14 cellular contexts compared by ENCODE assay signal in genomic region chr11:1245717-1246116, GRCh38. TPM values are rescaled to one million over a fixed set of nuclear protein-coding genes. Genes with fewer than 3 reads are reported as not detected.
"Had no signal": no experiment of that assay in that cellular context is flagged by ENCODE, and none has a peak within 500 bp of the region (broad histone marks: within the 10 kb centered on the region; RNA-seq: fewer than 3 reads in every experiment).

No MANE protein-coding gene starts in this region.

RNA-seq across cellular contexts. Expression of gene MUC5B, which starts 22.9 kb away (rescaled TPM):
- total RNA-seq: activated B cell treated with CpG ODN at 0.5 μM for 24 hours; activated CD4-positive, alpha-beta memory T cell treated with anti-CD3 and anti-CD28 coated beads for 36 hours; activated CD4-positive, alpha-beta T cell treated with anti-CD3 and anti-CD28 coated beads, Interleukin-2, amount 10 ng/mL, durations not matched to agents 24 days and 14 days; activated CD8-positive, alpha-beta memory T cell treated with anti-CD3 and anti-CD28 coated beads for 36 hours; activated CD8-positive, alpha-beta T cell treated with anti-CD3 and anti-CD28 coated beads for 36 hours; activated naive CD4-positive, alpha-beta T cell treated with anti-CD3 and anti-CD28 coated beads for 36 hours; activated naive CD4-positive, alpha-beta T cell treated with anti-CD3 and anti-CD28 coated beads, Interleukin-2, amount 50 U/mL, for 72 hours; activated naive CD8-positive, alpha-beta T cell treated with anti-CD3 and anti-CD28 coated beads for 36 hours; activated T-cell treated with anti-CD3 and anti-CD28 coated beads, Interleukin-2, amount 50 U/mL, for 72 hours; activated T-helper 1 cell treated with anti-CD3 and anti-CD28 coated beads, Interleukin-12 subunit alpha, Interleukin-12 subunit beta, Interleukin-2, Interleukin-4 antibody, amounts not matched to agents 30 ng/mL and 10 ng/mL and 1 ng/mL, durations not matched to agents 14 hours and 24 hours and 36 hours; activated T-helper 17 cell treated with anti-CD3 and anti-CD28 coated beads, Interleukin-2, amount 50 U/mL, for 72 hours; aorta; astrocyte; cardiac septum had no signal
